14 cellular contexts compared by ENCODE assay signal in genomic region chr11:63599211-63600122, GRCh38. TPM values are rescaled to one million over a fixed set of nuclear protein-coding genes. Genes with fewer than 3 reads are reported as not detected.
DNase-seq lines count a peak whose midpoint lies in the region; ATAC-seq, FAIRE-seq and TF ChIP-seq lines count a peak whose summit lies in the region.
"Had no signal": no experiment of that assay in that cellular context is flagged by ENCODE, and none has a peak within 500 bp of the region (broad histone marks: within the 10 kb centered on the region; RNA-seq: fewer than 3 reads in every experiment).

No MANE protein-coding gene starts in this region.

- no peak overlapping the region for H3K56ac ChIP-seq in H9 (ENCODE audit: insufficient read length, low read depth, low read length)

- no peak overlapping the region for H2BK120ac ChIP-seq in H9 (ENCODE audit: low read depth, low read length, poor library complexity, severe bottlenecking)

- no peaks in the 10 kb centered on the region for H3F3A ChIP-seq in neural progenitor cell (ENCODE audit: low read depth)

- no peak overlapping the region for H2BK5ac ChIP-seq in H9 (ENCODE audit: insufficient read length, low read length)

- H4K5ac ChIP-seq in H9 (ENCODE audit: insufficient read length, low read depth, low read length) = no peak overlapping the region

- no peaks in the 10 kb centered on the region for H4K20me1 ChIP-seq in neural progenitor cell (ENCODE audit: low read depth)
- no peaks in the 10 kb centered on the region for H4K20me1 ChIP-seq in H9 (ENCODE audit: control insufficient read depth, insufficient read depth, insufficient read length)

- peaks cover 9% of the 10 kb centered on the region for H3K79me1 ChIP-seq in H9 (ENCODE audit: insufficient read depth, low read depth, low read length, poor library complexity, severe bottlenecking)

- peak; percentile 62 for ATAC-seq in left lobe of liver
- ATAC-seq in GM21737 (IDR thresholded peaks at IDR 0.05; ENCODE audit: unreplicated experiment) = no peak

- no peak overlapping the region for H2BK12ac ChIP-seq in H9 (ENCODE audit: insufficient read length, low read depth, low read length)

- no peak overlapping the region for H3K14ac ChIP-seq in H9 (ENCODE audit: insufficient read depth, low read length)

- H2BK20ac ChIP-seq in H9 (ENCODE audit: low read depth, low read length, poor library complexity, severe bottlenecking) = no peak overlapping the region

- H3K18ac ChIP-seq in H9 (ENCODE audit: insufficient read length, low read depth, low read length) = no peak overlapping the region

- DNase-seq in AG09309 (ENCODE audit: low read depth) (peak; percentile 71), HuH-7 (ENCODE audit: low spot score) (peak; percentile 84), bronchial epithelial cell (ENCODE audit: low read depth) (peak; percentile 44), left lobe of liver (ENCODE audit: low spot score) (no peak), neural progenitor cell (ENCODE audit: low spot score) (no peak), GDM1 (lab: John Stamatoyannopoulos, UW) (no peak), H9 (no peak)
- DNase-seq: CD4-positive, alpha-beta T cell; cortex of kidney; naive B cell; NCI-H187 had no signal

- H2AK5ac ChIP-seq in H9 (ENCODE audit: insufficient read length, low read length) = no peak overlapping the region

- H3K9me3 Mint-ChIP-seq in neural progenitor cell (peaks cover 3% of the 10 kb centered on the region), H9 (peaks cover 7 to 12% of the 10 kb centered on the region in 2 experiments)
- H3K9me3 Mint-ChIP-seq: CD4-positive, alpha-beta T cell; naive B cell; stimulated activated memory B cell treated with anti-CD40 and anti-IgM and Interleukin-4, amounts not matched to agents 10 μg/mL and 1 μg/mL and 100 μg/mL, for 72 hours had no signal

- H2BK15ac ChIP-seq in H9 (ENCODE audit: low read depth, low read length) = no peak overlapping the region

- H3K4me1 ChIP-seq in neural progenitor cell (peaks cover 11% of the 10 kb centered on the region), H9 (ENCODE audit: insufficient read depth, low read length) (no peaks in the 10 kb centered on the region)

- H3T11ph ChIP-seq in H9 (ENCODE audit: low read length) = no peak overlapping the region

- H3K36me3 Mint-ChIP-seq in neural progenitor cell (no peaks in the 10 kb centered on the region), H9 (ENCODE audit: insufficient read depth in 1 of 3, low read depth in 3 of 3) (peaks cover 22 to 65% (median 44%) of the 10 kb centered on the region in 3 experiments; a peak in 6 of 7 replicates)
- H3K36me3 Mint-ChIP-seq: naive B cell; stimulated activated memory B cell treated with anti-CD40 and anti-IgM and Interleukin-4, amounts not matched to agents 10 μg/mL and 1 μg/mL and 100 μg/mL, for 72 hours had no signal

- H3K27me3 ChIP-seq in bronchial epithelial cell (ENCODE audit: control insufficient read depth, insufficient read depth, low read length) (no peaks in the 10 kb centered on the region), neural progenitor cell (no peaks in the 10 kb centered on the region), H9 (ENCODE audit: insufficient read depth, low read length) (no peaks in the 10 kb centered on the region)
- H3K27me3 ChIP-seq: Peyer's patch had no signal

- no peak for TF ChIP-seq CTCF in AG09309 (IDR thresholded peaks at IDR 0.05; ENCODE audit: control insufficient read depth, insufficient read depth, low read depth, low read length, missing control alignments)
- no peak for TF ChIP-seq CTCF in bronchial epithelial cell (IDR thresholded peaks at IDR 0.05; ENCODE audit: insufficient read depth, low read length, severe bottlenecking)
- TF ChIP-seq CTCF in neural progenitor cell (IDR thresholded peaks at IDR 0.05) = no peak
- TF ChIP-seq CTCF in H9 (conservative IDR thresholded peaks at IDR 0.05) = no peak

- FAIRE-seq in bronchial epithelial cell (lab: Jason Lieb, UNC) = no peak

- H3K9ac ChIP-seq in neural progenitor cell = no peak overlapping the region
- no peak overlapping the region for H3K9ac ChIP-seq in H9 (ENCODE audit: extremely low read depth, insufficient read length, low read length)

- no peak overlapping the region for H4K8ac ChIP-seq in H9 (replicated peaks; ENCODE audit: insufficient read length, low read depth, low read length)

- H4K91ac ChIP-seq in H9 (ENCODE audit: insufficient read length, low read depth, low read length) = no peak overlapping the region

- no peaks in the 10 kb centered on the region for H3K27me3 Mint-ChIP-seq in neural progenitor cell (ENCODE audit: insufficient read depth, low read depth)
- H3K27me3 Mint-ChIP-seq in H9 (ENCODE audit: low read depth) = no peaks in the 10 kb centered on the region
- H3K27me3 Mint-ChIP-seq: CD4-positive, alpha-beta T cell; stimulated activated memory B cell treated with anti-CD40 and anti-IgM and Interleukin-4, amounts not matched to agents 10 μg/mL and 1 μg/mL and 100 μg/mL, for 72 hours had no signal

- H3K4ac ChIP-seq in H9 (ENCODE audit: low read depth, low read length) = no peak overlapping the region

- no peak overlapping the region for H3K23ac ChIP-seq in H9 (ENCODE audit: insufficient read length, low read depth, low read length)

- no peak overlapping the region for H3K27ac ChIP-seq in neural progenitor cell
- no peak overlapping the region for H3K27ac ChIP-seq in H9 (ENCODE audit: insufficient read length, low read depth, low read length)
- H3K27ac ChIP-seq: Peyer's patch had no signal

- H3K27ac Mint-ChIP-seq in neural progenitor cell (no peak overlapping the region), H9 (peak overlapping the region in 1 of 3 experiments; percentile 79; a peak in 2 of 7 replicates)
- H3K27ac Mint-ChIP-seq: CD4-positive, alpha-beta T cell; stimulated activated memory B cell treated with anti-CD40 and anti-IgM and Interleukin-4, amounts not matched to agents 10 μg/mL and 1 μg/mL and 100 μg/mL, for 72 hours had no signal

- no peak overlapping the region for H2AFZ ChIP-seq in neural progenitor cell (replicated peaks)
- no peak overlapping the region for H2AFZ ChIP-seq in H9 (ENCODE audit: low read length)

- no peak overlapping the region for H3K4me2 ChIP-seq in neural progenitor cell
- H3K4me2 ChIP-seq in H9 (ENCODE audit: insufficient read depth, insufficient read length, low read length) = no peak overlapping the region

- H3K9me3 ChIP-seq in neural progenitor cell (ENCODE audit: low read depth) = no peaks in the 10 kb centered on the region
- no peaks in the 10 kb centered on the region for H3K9me3 ChIP-seq in H9 (ENCODE audit: control insufficient read depth, low read depth, low read length)
- H3K9me3 ChIP-seq: Peyer's patch had no signal

- H3K4me1 Mint-ChIP-seq in neural progenitor cell = peaks cover 16% of the 10 kb centered on the region
- H3K4me1 Mint-ChIP-seq in H9 = peaks cover 12 to 24% of the 10 kb centered on the region in 2 experiments
- H3K4me1 Mint-ChIP-seq: naive B cell had no signal

- H3K36me3 ChIP-seq in bronchial epithelial cell (ENCODE audit: control insufficient read depth, insufficient read depth, low read length) = no peaks in the 10 kb centered on the region
- H3K36me3 ChIP-seq in neural progenitor cell = no peaks in the 10 kb centered on the region

- no peaks in the 10 kb centered on the region for H3K23me2 ChIP-seq in H9 (ENCODE audit: insufficient read length, low read depth, low read length, poor library complexity, severe bottlenecking)

- H3K79me2 ChIP-seq in neural progenitor cell (ENCODE audit: low read depth) (no peaks in the 10 kb centered on the region), H9 (ENCODE audit: insufficient read depth, low read length) (no peaks in the 10 kb centered on the region; the same call in 1 of the 2 replicates)

- no peak overlapping the region for H3K4me3 Mint-ChIP-seq in neural progenitor cell
- no peak overlapping the region for H3K4me3 Mint-ChIP-seq in H9
- H3K4me3 Mint-ChIP-seq: CD4-positive, alpha-beta T cell; naive B cell; stimulated activated memory B cell treated with anti-CD40 and anti-IgM and Interleukin-4, amounts not matched to agents 10 μg/mL and 1 μg/mL and 100 μg/mL, for 72 hours had no signal

- no peak overlapping the region for H3K4me3 ChIP-seq in AG09309 (ENCODE audit: control insufficient read depth, low read depth, low read length)
- H3K4me3 ChIP-seq in bronchial epithelial cell (ENCODE audit: low read depth, low read length) = no peak overlapping the region
- no peak overlapping the region for H3K4me3 ChIP-seq in neural progenitor cell
- H3K4me3 ChIP-seq: Peyer's patch had no signal

- no CpG with 5 or more reads among the region's 7 CpGs for WGBS in H9 (ENCODE audit: extremely low coverage, insufficient read length, low lambda C conversion rate)

RNA-seq across cellular contexts. Expression of gene PLAAT3, which starts 14.8 kb away (rescaled TPM):
- 0.51 and 2.1 TPM in 2 replicates for total RNA-seq in bronchial epithelial cell
- 74.6 TPM for total RNA-seq in left lobe of liver
- total RNA-seq in neural progenitor cell (ENCODE audit: low replicate concordance) = 4.6 and 8.0 TPM in 2 replicates
- 188 and 198 TPM in 2 replicates for total RNA-seq in H9 (2021)

RNA-seq across cellular contexts. Expression of gene PLAAT2, which starts 36.3 kb away (rescaled TPM):
- total RNA-seq in bronchial epithelial cell = 0.64 and 1.3 TPM in 2 replicates
- total RNA-seq in left lobe of liver = 1.2 TPM
- total RNA-seq in neural progenitor cell (ENCODE audit: low replicate concordance) = not detected in 2 replicates
- total RNA-seq in H9 (2021) = 0.31 and 0.52 TPM in 2 replicates

Comparison
In these comparisons a context has a peak if more than half of its experiments do, and no peak if none do; other contexts are left out.
1. DNase-seq: peak in AG09309 (single experiment), HuH-7 (single experiment) and bronchial epithelial cell (single experiment); none in left lobe of liver (single experiment), neural progenitor cell (single experiment), GDM1 (single experiment) and H9 (single experiment).